In genomic region chr9:12640021-12640587, GRCh38 we compare ENCODE assay signal across 2 cellular contexts.
TF ChIP-seq lines count a peak whose summit lies in the region.

No MANE protein-coding gene starts in this region.

TF ChIP-seq in GM12878, 131 proteins besides CTCF, POLR2A, EP300 and RAD21:
- TF ChIP-seq SMC3 (IDR thresholded peaks at IDR 0.05; ENCODE audit: borderline replicate concordance, low read length) (peak; percentile 11; the same call in 1 of the 2 replicates), NR2C2 (IDR thresholded peaks at IDR 0.05; ENCODE audit: borderline replicate concordance, control insufficient read depth, insufficient read length, low read depth) (no peak)
TF ChIP-seq in GM12878: peak in this region for 1.

TF ChIP-seq in HepG2, 621 proteins besides CTCF, POLR2A, EP300 and RAD21:
- TF ChIP-seq STAG1 (CRISPR knock-in tag; IDR thresholded peaks at IDR 0.05) (peak; percentile 64), KMT2A (CRISPR knock-in tag; IDR thresholded peaks at IDR 0.05) (no peak), FLYWCH1 (CRISPR knock-in tag; IDR thresholded peaks at IDR 0.05) (no peak), ERF (CRISPR knock-in tag; IDR thresholded peaks at IDR 0.05) (no peak), SMC3 (IDR thresholded peaks at IDR 0.05; ENCODE audit: low read length) (0 out of 2 replicates have a peak, but pooled peaks have one; percentile 4), ZMAT3 (CRISPR knock-in tag; conservative IDR thresholded peaks at IDR 0.05) (no peak), NONO (IDR thresholded peaks at IDR 0.05) (no peak), NONO (CRISPR knock-in tag; conservative IDR thresholded peaks at IDR 0.05) (no peak), ZNF768 (CRISPR knock-in tag; IDR thresholded peaks at IDR 0.05) (no peak), ZNF720 (CRISPR knock-in tag; IDR thresholded peaks at IDR 0.05) (no peak)
